In the genomic region with DNA sequence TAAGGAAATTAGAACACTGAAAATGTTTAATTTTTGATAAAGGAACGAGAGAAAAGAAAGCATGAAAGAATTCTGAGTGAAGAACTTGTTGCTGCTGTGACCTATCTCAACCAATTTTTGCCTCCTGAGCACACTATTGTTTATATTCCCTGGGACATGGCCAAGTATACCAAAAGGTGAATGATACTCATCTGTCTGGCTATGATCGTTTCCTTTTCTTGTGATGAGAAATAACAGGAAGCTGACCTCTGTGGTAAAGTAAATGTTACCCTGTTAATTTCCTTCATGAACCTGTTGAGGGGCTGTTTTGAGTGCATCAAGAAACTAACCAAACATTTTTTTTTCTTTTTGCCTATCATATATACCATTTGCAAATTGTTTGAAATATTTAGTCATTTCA, we compare ENCODE assay signal across 18 cellular contexts.
DNase-seq lines count a peak whose midpoint lies in the region; ATAC-seq and TF ChIP-seq lines count a peak whose summit lies in the region.
"Had no signal": no experiment of that assay in that cellular context is flagged by ENCODE, and none has a peak within 500 bp of the region (broad histone marks: within the 10 kb centered on the region; RNA-seq: fewer than 3 reads in every experiment).

No MANE protein-coding gene starts in this region.

- H3K36me3 ChIP-seq in PC-3 (ENCODE audit: low read depth, low read length), result no peaks in the 10 kb centered on the region

- no peaks in the 10 kb centered on the region for H3K27me3 Mint-ChIP-seq in CD4-positive, alpha-beta T cell
- H3K27me3 Mint-ChIP-seq: natural killer cell treated with Interleukin-12 subunit alpha and Interleukin-12 subunit beta and Interleukin-15 and Interleukin-18, amount 100 ng/mL, for 72 hours had no signal

- H3K9me2 ChIP-seq in PC-3 (replicated peaks; ENCODE audit: low read length), result no peaks in the 10 kb centered on the region

- CTCF ChIA-PET in CD4-positive, alpha-beta T cell (lab: Charles Lee), result no interaction called here
- CTCF ChIA-PET in PC-3 (lab: Charles Lee), result interaction anchor here (0.7 kb wide), 1 partner anchor 40 kb away, joined by 3 read pairs; no protein-coding TSS in a partner anchor

- peak overlapping the region; percentile 1 for H3K27ac Mint-ChIP-seq in CD4-positive, alpha-beta T cell
- H3K27ac Mint-ChIP-seq: activated T-helper 1 cell treated with anti-CD3 and anti-CD28 coated beads, Interleukin-12 subunit alpha, Interleukin-12 subunit beta, Interleukin-2, Interleukin-4 antibody, amounts not matched to agents 30 ng/mL and 10 ng/mL and 1 ng/mL, durations not matched to agents 14 hours and 24 hours and 36 hours had no signal

- no peaks in the 10 kb centered on the region for H3F3A ChIP-seq in PC-3 (ENCODE audit: low read length, unreplicated experiment)

- peak overlapping the region; percentile 49 for H3K4me2 ChIP-seq in PC-3 (ENCODE audit: low read length)
- H3K4me2 ChIP-seq: BLaER1 had no signal

- peaks cover 16% of the 10 kb centered on the region for H3K4me1 ChIP-seq in PC-3 (ENCODE audit: insufficient read depth, low read length)
- H3K4me1 ChIP-seq: BLaER1, right lobe of liver had no signal

- peaks cover 3% of the 10 kb centered on the region for H3K9me3 Mint-ChIP-seq in CD4-positive, alpha-beta T cell

- no peak for ATAC-seq in CD4-positive, alpha-beta T cell (ENCODE audit: poor library complexity)
- ATAC-seq in PC-3, result peak; percentile 83

- DNase-seq in CD4-positive, alpha-beta T cell, result no peak
- peak; percentile 43 for DNase-seq in ELR (ENCODE audit: low read depth)
- peak; percentile 75 for DNase-seq in PC-3
- peak; percentile 15 for DNase-seq in kidney tubule cell (ENCODE audit: low spot score)
- DNase-seq in hippocampal formation (lab: John Stamatoyannopoulos, UW), result no peak
- DNase-seq in activated effector memory CD4-positive, alpha-beta T cell treated with anti-CD3 and anti-CD28 coated beads, Interleukin-2, amount 50 U/mL, for 16 hours, result no peak
- no peak for DNase-seq in MV-4-11 (lab: John Stamatoyannopoulos, UW)
- DNase-seq: activated CD4-positive, alpha-beta T cell treated with anti-CD3 and anti-CD28 coated beads for 1 hour; anterior cingulate cortex; effector CD4-positive, alpha-beta T cell; kidney; OCI-M1; right lobe of liver; stimulated activated CD4-positive, alpha-beta T cell treated with anti-CD3 and anti-CD28 coated beads, Interleukin-4, amount 100 ng/mL, for 4 hours; stimulated activated naive CD4-positive, alpha-beta T cell treated with Interleukin-2 at 50 U/mL for 16 hours had no signal

- intact Hi-C loops in CD4-positive, alpha-beta T cell (cut with DNase I, micrococcal nuclease), result no loop called here
- intact Hi-C loops in PC-3 (cut with micrococcal nuclease), result no loop called here

- no peaks in the 10 kb centered on the region for H3K79me2 ChIP-seq in PC-3 (ENCODE audit: low read length)

- no peak for TF ChIP-seq CTCF in CD4-positive, alpha-beta T cell (IDR thresholded peaks at IDR 0.05)
- no peak for TF ChIP-seq CTCF in PC-3 (conservative IDR thresholded peaks at IDR 0.05; ENCODE audit: low read depth, low read length)

- no peak overlapping the region for H2AFZ ChIP-seq in PC-3 (ENCODE audit: low read length)

- no TSS peak for BruUV-seq in PC-3 (replicated peaks; lab: Mats Ljungman, UMichigan)

- no peak overlapping the region for H3K9ac ChIP-seq in PC-3 (ENCODE audit: low read length)
- H3K9ac ChIP-seq: BLaER1 had no signal

- H3K4me1 Mint-ChIP-seq in CD4-positive, alpha-beta T cell (ENCODE audit: low read depth), result peaks cover 18% of the 10 kb centered on the region

- no peak overlapping the region for H3K4me3 Mint-ChIP-seq in CD4-positive, alpha-beta T cell
- H3K4me3 Mint-ChIP-seq: activated T-helper 1 cell treated with anti-CD3 and anti-CD28 coated beads, Interleukin-12 subunit alpha, Interleukin-12 subunit beta, Interleukin-2, Interleukin-4 antibody, amounts not matched to agents 30 ng/mL and 10 ng/mL and 1 ng/mL, durations not matched to agents 14 hours and 24 hours and 36 hours had no signal

- no peak overlapping the region for H3K27ac ChIP-seq in CD4-positive, alpha-beta T cell (ENCODE audit: low read depth, low read length)
- H3K27ac ChIP-seq in PC-3 (ENCODE audit: low read length), result peak overlapping the region; percentile 19; the same call in 1 of the 2 replicates
- H3K27ac ChIP-seq: BLaER1, right lobe of liver had no signal

- peaks cover 84% of the 10 kb centered on the region for H3K36me3 Mint-ChIP-seq in CD4-positive, alpha-beta T cell (ENCODE audit: low read depth)

- H3K27me3 ChIP-seq in CD4-positive, alpha-beta T cell (ENCODE audit: control insufficient read depth, insufficient read depth, low read length), result no peaks in the 10 kb centered on the region
- H3K27me3 ChIP-seq in PC-3 (ENCODE audit: low read length), result no peaks in the 10 kb centered on the region
- H3K27me3 ChIP-seq: BLaER1, right lobe of liver had no signal

- H4K20me1 ChIP-seq in PC-3 (ENCODE audit: low read length), result no peaks in the 10 kb centered on the region
- H4K20me1 ChIP-seq: BLaER1 had no signal

- no peaks in the 10 kb centered on the region for H3K9me3 ChIP-seq in CD4-positive, alpha-beta T cell (ENCODE audit: control insufficient read depth, low read length)
- no peaks in the 10 kb centered on the region for H3K9me3 ChIP-seq in PC-3 (ENCODE audit: low read length)
- H3K9me3 ChIP-seq: right lobe of liver had no signal

- POLR2A ChIA-PET in CD4-positive, alpha-beta T cell (lab: Charles Lee), result interaction anchor here (0.5 kb wide), 1 partner anchor 582 kb away, joined by 3 read pairs; no protein-coding TSS in a partner anchor
- POLR2A ChIA-PET in PC-3 (lab: Charles Lee; ENCODE audit: unreplicated experiment), result no interaction called here

- H3K4me3 ChIP-seq in PC-3 (ENCODE audit: low read length), result no peak overlapping the region
- H3K4me3 ChIP-seq: BLaER1, right lobe of liver had no signal

Comparison
In these comparisons a context has a peak if more than half of its experiments do, and no peak if none do; other contexts are left out.
1. DNase-seq: peak in ELR (single experiment), PC-3 (single experiment) and kidney tubule cell (single experiment); none in CD4-positive, alpha-beta T cell (0 of 10), hippocampal formation (0 of 2), activated effector memory CD4-positive, alpha-beta T cell treated with anti-CD3 and anti-CD28 coated beads, Interleukin-2, amount 50 U/mL, for 16 hours (single experiment) and MV-4-11 (single experiment).